ENCODE assay signal across 8 cellular contexts in the genomic region with DNA sequence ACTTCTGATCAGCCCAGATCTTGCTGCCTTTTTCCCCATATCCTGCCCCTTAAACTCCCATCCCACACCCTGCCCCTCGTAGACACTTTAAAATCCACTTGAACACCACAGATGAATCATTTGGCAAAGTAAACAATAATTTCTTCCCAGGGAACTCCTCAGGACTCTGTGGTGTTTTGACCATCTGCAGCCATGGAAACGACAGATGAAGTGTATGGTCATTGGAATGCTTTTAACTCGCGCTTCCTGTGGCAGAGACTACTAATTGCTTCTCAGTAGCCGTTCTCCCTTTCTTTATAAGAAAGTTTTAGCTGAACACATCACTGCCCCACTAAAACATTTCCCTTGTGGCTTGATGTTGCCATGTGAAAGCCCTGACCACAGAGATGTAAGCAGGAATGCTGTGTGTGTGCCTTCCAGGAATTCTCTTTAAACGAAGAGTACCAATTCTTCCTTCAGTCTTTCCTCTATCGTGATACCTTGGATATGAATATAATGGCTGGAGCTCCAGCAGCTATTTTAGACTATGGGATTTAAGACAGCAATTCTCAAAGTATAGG.
DNase-seq lines count a peak whose midpoint lies in the region; ATAC-seq and TF ChIP-seq lines count a peak whose summit lies in the region.

No MANE protein-coding gene starts in this region.

- H4K20me1 ChIP-seq in neural cell (ENCODE audit: insufficient read depth): no peaks in the 10 kb centered on the region

- H3K4me3 ChIP-seq in neural cell (ENCODE audit: low read length) (no peak overlapping the region), testis (no peak overlapping the region)

- H3K9me2 ChIP-seq in neural cell (ENCODE audit: insufficient read depth, low read length): no peaks in the 10 kb centered on the region

- H3K27ac ChIP-seq in epithelial cell of prostate (no peak overlapping the region), neural cell (ENCODE audit: low read length) (peak overlapping the region; percentile 33), testis (no peak overlapping the region)

- H3K4me1 ChIP-seq in testis: peaks cover 4% of the 10 kb centered on the region

- no peak overlapping the region for H3K9ac ChIP-seq in neural cell (ENCODE audit: low read length)

- H3K4me2 ChIP-seq in neural cell (ENCODE audit: low read length): no peak overlapping the region

- no peaks in the 10 kb centered on the region for H3K36me3 ChIP-seq in neural cell (ENCODE audit: insufficient read depth, low read length)
- H3K36me3 ChIP-seq in testis (ENCODE audit: low read depth, missing control alignments): no peaks in the 10 kb centered on the region

- no peak for TF ChIP-seq POLR2A in testis (IDR thresholded peaks at IDR 0.05)

- peak; percentile 54 for TF ChIP-seq EP300 in neural cell (conservative IDR thresholded peaks at IDR 0.05; ENCODE audit: poor library complexity, severe bottlenecking)

- H3K79me2 ChIP-seq in neural cell (replicated peaks; ENCODE audit: insufficient read depth, low read length): no peaks in the 10 kb centered on the region

- ATAC-seq in HG03565 (IDR thresholded peaks at IDR 0.05; ENCODE audit: unreplicated experiment): no peak

- TF ChIP-seq CTCF in neural cell (IDR thresholded peaks at IDR 0.05; ENCODE audit: poor library complexity, severe bottlenecking): no peak
- TF ChIP-seq CTCF in testis (IDR thresholded peaks at IDR 0.05): no peak

- H2AFZ ChIP-seq in neural cell (ENCODE audit: low read depth, low read length): no peak overlapping the region

- H3F3A ChIP-seq in neural cell (ENCODE audit: insufficient read depth, low read length, poor library complexity, severe bottlenecking): peaks cover 3% of the 10 kb centered on the region

- H3K9me3 ChIP-seq in neural cell (ENCODE audit: low read length) (no peaks in the 10 kb centered on the region), testis (no peaks in the 10 kb centered on the region)

- no peak for TF ChIP-seq RAD21 in neural cell (conservative IDR thresholded peaks at IDR 0.05)

- H3K27me3 ChIP-seq in neural cell (ENCODE audit: insufficient read depth, low read depth, low read length) (no peaks in the 10 kb centered on the region), testis (no peaks in the 10 kb centered on the region)

- DNase-seq in DMS53 (lab: John Stamatoyannopoulos, UW): peak; percentile 93
- peak; percentile 84 for DNase-seq in NCI-H510A treated with DMSO at 0.1 percent for 48 hours (lab: John Stamatoyannopoulos, UW)
- DNase-seq in epithelial cell of prostate (ENCODE audit: low read depth, low spot score): peak; percentile 55
- DNase-seq in NCI-H2081 treated with DMSO at 0.1 percent for 48 hours (lab: John Stamatoyannopoulos, UW): no peak
- no peak for DNase-seq in testis
- DNase-seq in effector CD8-positive, alpha-beta T cell (lab: John Stamatoyannopoulos, UW): no peak

- WGBS in testis, 2 donors: 32 to 38% methylated on average over 7 of the region's 7 CpGs

- intact Hi-C loops in testis (cut with DNase I; ENCODE audit: low total_unique reads): no loop called here

TF ChIP-seq in neural cell, 6 proteins besides CTCF, POLR2A, EP300 and RAD21:
- TF ChIP-seq MXI1 (conservative IDR thresholded peaks at IDR 0.05; ENCODE audit: poor library complexity, severe bottlenecking) (peak; percentile 19), SMC3 (conservative IDR thresholded peaks at IDR 0.05; ENCODE audit: poor library complexity) (no peak), TAF1 (IDR thresholded peaks at IDR 0.05; ENCODE audit: low read depth) (no peak), POLR2AphosphoS5 (IDR thresholded peaks at IDR 0.05) (peak; percentile 71), EZH2 (IDR thresholded peaks at IDR 0.05; ENCODE audit: borderline replicate concordance, insufficient read depth, low read length, poor library complexity, severe bottlenecking) (no peak)
- TF ChIP-seq, protein P1, sequence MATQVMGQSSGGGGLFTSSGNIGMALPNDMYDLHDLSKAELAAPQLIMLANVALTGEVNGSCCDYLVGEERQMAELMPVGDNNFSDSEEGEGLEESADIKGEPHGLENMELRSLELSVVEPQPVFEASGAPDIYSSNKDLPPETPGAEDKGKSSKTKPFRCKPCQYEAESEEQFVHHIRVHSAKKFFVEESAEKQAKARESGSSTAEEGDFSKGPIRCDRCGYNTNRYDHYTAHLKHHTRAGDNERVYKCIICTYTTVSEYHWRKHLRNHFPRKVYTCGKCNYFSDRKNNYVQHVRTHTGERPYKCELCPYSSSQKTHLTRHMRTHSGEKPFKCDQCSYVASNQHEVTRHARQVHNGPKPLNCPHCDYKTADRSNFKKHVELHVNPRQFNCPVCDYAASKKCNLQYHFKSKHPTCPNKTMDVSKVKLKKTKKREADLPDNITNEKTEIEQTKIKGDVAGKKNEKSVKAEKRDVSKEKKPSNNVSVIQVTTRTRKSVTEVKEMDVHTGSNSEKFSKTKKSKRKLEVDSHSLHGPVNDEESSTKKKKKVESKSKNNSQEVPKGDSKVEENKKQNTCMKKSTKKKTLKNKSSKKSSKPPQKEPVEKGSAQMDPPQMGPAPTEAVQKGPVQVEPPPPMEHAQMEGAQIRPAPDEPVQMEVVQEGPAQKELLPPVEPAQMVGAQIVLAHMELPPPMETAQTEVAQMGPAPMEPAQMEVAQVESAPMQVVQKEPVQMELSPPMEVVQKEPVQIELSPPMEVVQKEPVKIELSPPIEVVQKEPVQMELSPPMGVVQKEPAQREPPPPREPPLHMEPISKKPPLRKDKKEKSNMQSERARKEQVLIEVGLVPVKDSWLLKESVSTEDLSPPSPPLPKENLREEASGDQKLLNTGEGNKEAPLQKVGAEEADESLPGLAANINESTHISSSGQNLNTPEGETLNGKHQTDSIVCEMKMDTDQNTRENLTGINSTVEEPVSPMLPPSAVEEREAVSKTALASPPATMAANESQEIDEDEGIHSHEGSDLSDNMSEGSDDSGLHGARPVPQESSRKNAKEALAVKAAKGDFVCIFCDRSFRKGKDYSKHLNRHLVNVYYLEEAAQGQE (IDR thresholded peaks at IDR 0.05; ENCODE audit: borderline replicate concordance): peak; percentile 84

Comparison
In these comparisons a context has a peak if more than half of its experiments do, and no peak if none do; other contexts are left out.
1. DNase-seq: peak in DMS53 (single experiment), NCI-H510A treated with DMSO at 0.1 percent for 48 hours (single experiment) and epithelial cell of prostate (single experiment); none in NCI-H2081 treated with DMSO at 0.1 percent for 48 hours (single experiment), testis (single experiment) and effector CD8-positive, alpha-beta T cell (single experiment).